27 cellular contexts compared by ENCODE assay signal in genomic region chr4:1097553-1097952, GRCh38. TPM values are rescaled to one million over a fixed set of nuclear protein-coding genes. Genes with fewer than 3 reads are reported as not detected.
"Had no signal": no experiment of that assay in that cellular context is flagged by ENCODE, and none has a peak within 500 bp of the region (broad histone marks: within the 10 kb centered on the region; RNA-seq: fewer than 3 reads in every experiment).

No MANE protein-coding gene starts in this region.

- H3K4me3 Mint-ChIP-seq: immature natural killer cell; naive thymus-derived CD4-positive, alpha-beta T cell; nephron; neural crest cell; stimulated activated naive B cell treated with anti-CD40 and anti-IgM and Interleukin-4, amounts not matched to agents 10 μg/mL and 1 μg/mL and 100 μg/mL, for 72 hours had no signal

- DNase-seq: hypothalamus; immature natural killer cell; left ventricle myocardium inferior; mesendoderm; midbrain; mucosa of descending colon; nucleus accumbens; psoas muscle; stimulated activated CD4-positive, alpha-beta T cell treated with anti-CD3 and anti-CD28 coated beads, Interleukin-12 subunit alpha, Interleukin-12 subunit beta, amount 100 ng/mL, for 4 hours; stimulated activated CD4-positive, alpha-beta T cell treated with anti-CD3 and anti-CD28 coated beads, Interleukin-15, amount 100 ng/mL, for 24 hours; stimulated activated CD4-positive, alpha-beta T cell treated with anti-CD3 and anti-CD28 coated beads, Interleukin-2, amount 100 ng/mL, for 24 hours; stimulated activated CD4-positive, alpha-beta T cell treated with anti-CD3 and anti-CD28 coated beads, Interleukin-4, amount 100 ng/mL, for 1 hour; stimulated activated naive B cell treated with anti-CD40 and anti-IgM and Interleukin-4, amounts not matched to agents 10 μg/mL and 1 μg/mL and 100 μg/mL, for 72 hours; stimulated activated naive CD8-positive, alpha-beta T cell treated with anti-CD3 and anti-CD28 coated beads, Interleukin-15, Interleukin-2, amounts not matched to agents 100 U/mL and 50 U/mL, for 24 hours; stomach; testis; thyroid gland; transverse colon; upper lobe of left lung had no signal

- H3K27ac ChIP-seq: left ventricle myocardium inferior, parathyroid adenoma, psoas muscle, right lobe of liver, stomach, testis, thyroid gland, transverse colon, upper lobe of left lung had no signal

- H3K9me3 ChIP-seq: left ventricle myocardium inferior, mucosa of descending colon, psoas muscle, right lobe of liver, stomach, testis, thyroid gland, transverse colon, upper lobe of left lung had no signal

- H3K4me1 Mint-ChIP-seq: immature natural killer cell; nephron; neural crest cell; stimulated activated naive B cell treated with anti-CD40 and anti-IgM and Interleukin-4, amounts not matched to agents 10 μg/mL and 1 μg/mL and 100 μg/mL, for 72 hours had no signal

- H3K4me3 ChIP-seq: left ventricle myocardium inferior, lung, mucosa of descending colon, psoas muscle, right lobe of liver, smooth muscle cell, stomach, testis, thyroid gland, transverse colon, upper lobe of left lung had no signal

- H3K4me2 ChIP-seq: smooth muscle cell had no signal

- H3K27ac Mint-ChIP-seq: naive thymus-derived CD4-positive, alpha-beta T cell; nephron; stimulated activated naive B cell treated with anti-CD40 and anti-IgM and Interleukin-4, amounts not matched to agents 10 μg/mL and 1 μg/mL and 100 μg/mL, for 72 hours had no signal

- ATAC-seq: mucosa of descending colon; naive thymus-derived CD4-positive, alpha-beta T cell; psoas muscle; right lobe of liver; stimulated activated naive B cell treated with anti-CD40 and anti-IgM and Interleukin-4, amounts not matched to agents 10 μg/mL and 1 μg/mL and 100 μg/mL, for 72 hours; stimulated activated naive CD8-positive, alpha-beta T cell treated with anti-CD3 and anti-CD28 coated beads, Interleukin-15, Interleukin-2, amounts not matched to agents 100 U/mL and 50 U/mL, for 24 hours had no signal

- H3K9ac ChIP-seq: parathyroid adenoma had no signal

- H3K36me3 Mint-ChIP-seq: immature natural killer cell; naive thymus-derived CD4-positive, alpha-beta T cell; stimulated activated naive B cell treated with anti-CD40 and anti-IgM and Interleukin-4, amounts not matched to agents 10 μg/mL and 1 μg/mL and 100 μg/mL, for 72 hours had no signal

- H3K9me3 Mint-ChIP-seq: immature natural killer cell; naive thymus-derived CD4-positive, alpha-beta T cell; nephron; neural crest cell; stimulated activated naive B cell treated with anti-CD40 and anti-IgM and Interleukin-4, amounts not matched to agents 10 μg/mL and 1 μg/mL and 100 μg/mL, for 72 hours had no signal

- H2AFZ ChIP-seq: parathyroid adenoma had no signal

- H3K79me2 ChIP-seq: parathyroid adenoma had no signal

- H3K36me3 ChIP-seq: left ventricle myocardium inferior, right lobe of liver, stomach, thyroid gland, transverse colon, upper lobe of left lung had no signal

- H3K4me1 ChIP-seq: left ventricle myocardium inferior, parathyroid adenoma, psoas muscle, right lobe of liver, stomach, testis, transverse colon, upper lobe of left lung had no signal

- H3K27me3 ChIP-seq: right lobe of liver, testis, thyroid gland, transverse colon, upper lobe of left lung had no signal

RNA-seq across cellular contexts. Expression of gene RNF212, which starts 15.8 kb away (rescaled TPM):
- total RNA-seq: left ventricle myocardium inferior, myocyte had no signal
